Comparison of ENCODE assay signal across 20 cellular contexts in the genomic region with DNA sequence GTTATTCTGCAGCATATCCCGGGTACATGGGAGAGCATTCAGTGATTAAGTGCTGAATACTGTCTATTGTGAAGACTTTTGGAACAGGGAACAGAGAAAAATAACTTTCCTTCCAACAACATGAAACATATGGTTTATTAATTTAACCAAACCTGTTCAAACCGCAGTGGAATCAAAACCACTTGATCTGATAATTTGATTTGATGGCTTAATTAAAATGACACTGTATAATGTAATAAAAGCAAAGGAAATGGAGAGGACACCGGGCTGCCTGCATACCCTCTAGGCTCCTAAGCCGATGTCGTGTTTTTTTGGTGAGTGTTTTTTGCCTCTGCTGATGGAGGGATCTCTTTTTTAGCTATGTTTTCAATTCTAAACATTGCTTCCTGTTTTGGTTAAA.
"Had no signal": no experiment of that assay in that cellular context is flagged by ENCODE, and none has a peak within 500 bp of the region (broad histone marks: within the 10 kb centered on the region; RNA-seq: fewer than 3 reads in every experiment).

No MANE protein-coding gene starts in this region.

- ATAC-seq: natural killer cell; psoas muscle; right cardiac atrium; right lobe of liver; stimulated activated effector memory CD8-positive, alpha-beta T cell treated with anti-CD3 and anti-CD28 coated beads, Interleukin-12 subunit alpha, Interleukin-12 subunit beta, amount 100 ng/mL, for 72 hours; stimulated activated naive B cell treated with anti-CD40 and anti-IgM and Interleukin-4, amounts not matched to agents 10 μg/mL and 1 μg/mL and 100 μg/mL, for 72 hours had no signal

- DNase-seq: natural killer cell; occipital lobe; ovary; posterior cingulate gyrus; psoas muscle; right cardiac atrium; right lobe of liver; sigmoid colon; small intestine; stimulated activated CD4-positive, alpha-beta T cell treated with anti-CD3 and anti-CD28 coated beads, Interleukin-15, amount 100 ng/mL, for 24 hours; stimulated activated CD4-positive, alpha-beta T cell treated with anti-CD3 and anti-CD28 coated beads, Interleukin-2, amount 100 ng/mL, for 24 hours; stimulated activated CD4-positive, alpha-beta T cell treated with anti-CD3 and anti-CD28 coated beads, Interleukin-2, amount 100 ng/mL, for 48 hours; stimulated activated CD4-positive, alpha-beta T cell treated with anti-CD3 and anti-CD28 coated beads, Interleukin-4, amount 100 ng/mL, for 24 hours; stimulated activated naive B cell treated with anti-CD40 and anti-IgM and Interleukin-4, amounts not matched to agents 10 μg/mL and 1 μg/mL and 100 μg/mL, for 72 hours; stimulated activated naive CD4-positive, alpha-beta T cell treated with Interleukin-2 at 50 U/mL for 16 hours; stomach; thyroid gland; trophoblast cell; upper lobe of left lung had no signal
